In genomic region chr1:152880316-152880715, GRCh38 we compare ENCODE assay signal across 25 cellular contexts. TPM values are rescaled to one million over a fixed set of nuclear protein-coding genes. Genes with fewer than 3 reads are reported as not detected.
A peak's percentile ranks its signal among the peaks of the same experiment; 100 is the strongest.
DNase-seq lines count a peak whose midpoint lies in the region; ATAC-seq, FAIRE-seq and TF ChIP-seq lines count a peak whose summit lies in the region.
"Had no signal": no experiment of that assay in that cellular context is flagged by ENCODE, and none has a peak within 500 bp of the region (broad histone marks: within the 10 kb centered on the region; RNA-seq: fewer than 3 reads in every experiment).

No MANE protein-coding gene starts in this region.

- no peaks in the 10 kb centered on the region for H4K20me1 ChIP-seq in HepG2 (ENCODE audit: insufficient read depth, low read length)
- H4K20me1 ChIP-seq in mammary epithelial cell (ENCODE audit: insufficient read depth, low read length), result no peaks in the 10 kb centered on the region
- H4K20me1 ChIP-seq: BLaER1 treated with 17β-estradiol and CSF1 and Interleukin-3, amounts not matched to agents 10 nM and 100 nM had no signal

- H3K27me3 ChIP-seq in right lobe of liver (no peaks in the 10 kb centered on the region), HepG2 (ENCODE audit: control insufficient read depth in 1 of 2, insufficient read depth in 2 of 2, low read length in 2 of 2) (no peaks in the 10 kb centered on the region), mammary epithelial cell (ENCODE audit: insufficient read depth, low read length) (no peaks in the 10 kb centered on the region), esophagus squamous epithelium (no peaks in the 10 kb centered on the region), WERI-Rb-1 (ENCODE audit: insufficient read depth, low read depth, severe bottlenecking) (peaks cover 2% of the 10 kb centered on the region)
- H3K27me3 ChIP-seq: BLaER1 treated with 17β-estradiol and CSF1 and Interleukin-3, amounts not matched to agents 10 nM and 100 nM; SJSA1 had no signal

- no peak overlapping the region for H3K4me3 ChIP-seq in right lobe of liver
- H3K4me3 ChIP-seq in HepG2 (replicated peaks in 1 of 3; ENCODE audit: insufficient read depth in 1 of 3, low read depth in 2 of 3, low read length in 3 of 3), result no peak overlapping the region
- H3K4me3 ChIP-seq in mammary epithelial cell (replicated peaks in 1 of 3; ENCODE audit: insufficient read depth in 1 of 3, low read depth in 2 of 3, low read length in 3 of 3), result no peak overlapping the region
- no peak overlapping the region for H3K4me3 ChIP-seq in esophagus squamous epithelium
- H3K4me3 ChIP-seq in urinary bladder (ENCODE audit: low read depth, low read length), result no peak overlapping the region
- H3K4me3 ChIP-seq in WERI-Rb-1 (ENCODE audit: low read depth, low read length), result no peak overlapping the region
- H3K4me3 ChIP-seq: BLaER1 treated with 17β-estradiol and CSF1 and Interleukin-3, amounts not matched to agents 10 nM and 100 nM; SJSA1 had no signal

- H3K36me3 ChIP-seq in right lobe of liver (no peaks in the 10 kb centered on the region), HepG2 (replicated peaks in 1 of 2; ENCODE audit: control insufficient read depth in 1 of 2, insufficient read depth in 2 of 2, low read length in 2 of 2) (no peaks in the 10 kb centered on the region), mammary epithelial cell (ENCODE audit: insufficient read depth, low read length) (no peaks in the 10 kb centered on the region), esophagus squamous epithelium (no peaks in the 10 kb centered on the region), urinary bladder (ENCODE audit: insufficient read depth) (no peaks in the 10 kb centered on the region), WERI-Rb-1 (no peaks in the 10 kb centered on the region)
- H3K36me3 ChIP-seq: BLaER1 treated with 17β-estradiol and CSF1 and Interleukin-3, amounts not matched to agents 10 nM and 100 nM; SJSA1 had no signal

- TF ChIP-seq EP300 in HepG2 (IDR thresholded peaks at IDR 0.05; ENCODE audit: low read depth in 2 of 2, low read length in 2 of 2), result no peak
- TF ChIP-seq EP300 in HepG2 (CRISPR knock-in tag; IDR thresholded peaks at IDR 0.05; ENCODE audit: borderline replicate concordance), result no peak

- CTCF ChIA-PET in HepG2 (lab: Yijun Ruan, JAX; ENCODE audit: low intra/inter-chr PET ratio, low total read pairs), result no interaction called here
- CTCF ChIA-PET in mammary epithelial cell (lab: Charles Lee; ENCODE audit: low non-redundant PET), result no interaction called here

- H2AFZ ChIP-seq in HepG2 (ENCODE audit: low read length), result no peak overlapping the region
- peak overlapping the region; percentile 77 for H2AFZ ChIP-seq in mammary epithelial cell (ENCODE audit: low read depth, low read length)

- DNase-seq in right lobe of liver (no peak), HepG2 (ENCODE audit: low spot score) (no peak), mammary epithelial cell (peak; percentile 81), esophagus squamous epithelium (lab: John Stamatoyannopoulos, UW) (no peak), WERI-Rb-1 (no peak)
- no peak for DNase-seq in activated naive CD4-positive, alpha-beta T cell (lab: John Stamatoyannopoulos, UW)
- DNase-seq: 8988T; Caco-2; CD4-positive, alpha-beta memory T cell; DMS 273 treated with DMSO at 0.1 percent for 48 hours; H7; HFFc6; NCI-H1694; NCI-H2081; NCI-H2171 treated with DMSO at 0.1 percent for 48 hours; NCI-H524 treated with DMSO at 0.1 percent for 48 hours; NCI-H82 had no signal

- H3K27ac ChIP-seq in right lobe of liver, result peak overlapping the region in 2 of 3 donors; percentile 13 to 56
- H3K27ac ChIP-seq in HepG2 (ENCODE audit: extremely low read length, insufficient read depth, low read length), result no peak overlapping the region
- H3K27ac ChIP-seq in mammary epithelial cell (ENCODE audit: insufficient read depth, low read depth, low read length), result peak overlapping the region; percentile 41
- H3K27ac ChIP-seq in esophagus squamous epithelium, result peak overlapping the region; percentile 67 to 85 (median 80)
- peak overlapping the region; percentile 48 for H3K27ac ChIP-seq in urinary bladder (ENCODE audit: low read depth)
- no peak overlapping the region for H3K27ac ChIP-seq in WERI-Rb-1
- H3K27ac ChIP-seq: BLaER1 treated with 17β-estradiol and CSF1 and Interleukin-3, amounts not matched to agents 10 nM and 100 nM; SJSA1 had no signal

- WGBS in right lobe of liver (ENCODE audit: insufficient coverage, low coverage, low lambda C conversion rate, missing lambda C conversion rate), result 68% methylated on average over 3 of the region's 4 CpGs
- 51% methylated on average over 4 of the region's 4 CpGs for WGBS in HepG2 (ENCODE audit: low lambda C conversion rate)
- 38% methylated on average over 4 of the region's 4 CpGs for WGBS in mammary epithelial cell (ENCODE audit: low coverage, missing lambda C conversion rate)
- 37 to 46% methylated on average over 4 of the region's 4 CpGs for WGBS in esophagus squamous epithelium, 2 donors
- WGBS in urinary bladder, result 80% methylated on average over 4 of the region's 4 CpGs

- in situ Hi-C loops in HepG2 (cut with HindIII; ENCODE audit: extremely low pct_ligation_motif_present, low pct_unique_long_range_greater_than_20kb) (no loop called here), mammary epithelial cell (cut with MboI; ENCODE audit: low sequenced_read_pairs in 2 of 2) (no loop called here)

- intact Hi-C loops in right lobe of liver (cut with DNase I), result no loop called here
- intact Hi-C loops in HepG2 (cut with micrococcal nuclease; ENCODE audit: unreplicated experiment), result no loop called here
- intact Hi-C loops in mammary epithelial cell (cut with micrococcal nuclease), result loop anchor here (2.0 kb wide), 1 partner anchor 26 kb away; no protein-coding TSS in a partner anchor
- intact Hi-C loops in esophagus squamous epithelium (cut with DNase I), result no loop called here

- H3K4me1 ChIP-seq in right lobe of liver (peaks cover 0 to 34% (median 14%) of the 10 kb centered on the region in 4 donors), HepG2 (ENCODE audit: insufficient read depth, low read length) (peaks cover 6% of the 10 kb centered on the region), mammary epithelial cell (ENCODE audit: insufficient read depth, low read length) (peaks cover 46% of the 10 kb centered on the region), esophagus squamous epithelium (peaks cover 0 to 54% (median 15%) of the 10 kb centered on the region in 3 donors), urinary bladder (ENCODE audit: insufficient read depth) (no peaks in the 10 kb centered on the region)
- H3K4me1 ChIP-seq: Caco-2 had no signal

- no peak for FAIRE-seq in HepG2 (lab: Jason Lieb, UNC)

- TF ChIP-seq RAD21 in HepG2 (CRISPR knock-in tag; IDR thresholded peaks at IDR 0.05), result no peak

- BruUV-seq in HepG2 (replicated peaks; lab: Mats Ljungman, UMichigan) (no TSS peak), mammary epithelial cell (replicated peaks; lab: Mats Ljungman, UMichigan) (no TSS peak)

- H3K9me3 ChIP-seq in right lobe of liver (no peaks in the 10 kb centered on the region), HepG2 (ENCODE audit: low read length) (no peaks in the 10 kb centered on the region), mammary epithelial cell (replicated peaks; ENCODE audit: insufficient read depth, low read length) (no peaks in the 10 kb centered on the region), esophagus squamous epithelium (no peaks in the 10 kb centered on the region), WERI-Rb-1 (ENCODE audit: severe bottlenecking) (peaks cover 2% of the 10 kb centered on the region)
- H3K9me3 ChIP-seq: BLaER1 treated with 17β-estradiol and CSF1 and Interleukin-3, amounts not matched to agents 10 nM and 100 nM; Caco-2; SJSA1 had no signal

- H3K79me2 ChIP-seq in HepG2 (ENCODE audit: insufficient read depth, low read length) (no peaks in the 10 kb centered on the region), mammary epithelial cell (ENCODE audit: insufficient read depth, low read length) (no peaks in the 10 kb centered on the region)

- TF ChIP-seq CTCF in right lobe of liver (IDR thresholded peaks at IDR 0.05) (no peak), HepG2 (CRISPR knock-in tag; IDR thresholded peaks at IDR 0.05) (no peak), mammary epithelial cell (conservative IDR thresholded peaks at IDR 0.05 in 1 of 2, IDR thresholded peaks at IDR 0.05 in 1 of 2; ENCODE audit: extremely low read depth in 1 of 2, insufficient read depth in 1 of 2, low read depth in 1 of 2, low read length in 2 of 2) (no peak), esophagus squamous epithelium (IDR thresholded peaks at IDR 0.05) (no peak), WERI-Rb-1 (IDR thresholded peaks at IDR 0.05; ENCODE audit: low read depth, low read length) (no peak)

- ATAC-seq in right lobe of liver (peak in 3 of 4 donors; percentile 6 to 15 (median 8)), HepG2 (no peak), HG03159 (IDR thresholded peaks at IDR 0.05; ENCODE audit: unreplicated experiment) (no peak)
- ATAC-seq: Panc1, Right ventricle myocardium inferior had no signal

- no peak overlapping the region for H3K4me2 ChIP-seq in HepG2 (ENCODE audit: low read depth, low read length)
- peak overlapping the region; percentile 3 for H3K4me2 ChIP-seq in mammary epithelial cell (ENCODE audit: insufficient read depth, low read depth, low read length)
- H3K4me2 ChIP-seq: BLaER1 treated with 17β-estradiol and CSF1 and Interleukin-3, amounts not matched to agents 10 nM and 100 nM had no signal

- H3K9ac ChIP-seq in HepG2 (ENCODE audit: insufficient read depth, low read depth, low read length) (no peak overlapping the region), mammary epithelial cell (ENCODE audit: insufficient read depth, low read length) (no peak overlapping the region)
- H3K9ac ChIP-seq: BLaER1 treated with 17β-estradiol and CSF1 and Interleukin-3, amounts not matched to agents 10 nM and 100 nM had no signal

- dilution Hi-C loops in mammary epithelial cell (cut with HindIII; ENCODE audit: low sequenced_read_pairs), result no loop called here

- POLR2A ChIA-PET in HepG2 (lab: Yijun Ruan, JAX), result no interaction called here

- no peak for TF ChIP-seq POLR2A in right lobe of liver (IDR thresholded peaks at IDR 0.05)
- no peak for TF ChIP-seq POLR2A in HepG2 (IDR thresholded peaks at IDR 0.05; ENCODE audit: insufficient read depth in 1 of 2, low read depth in 2 of 2, low read length in 2 of 2)
- no peak for TF ChIP-seq POLR2A in esophagus squamous epithelium (IDR thresholded peaks at IDR 0.05)

RNA-seq across cellular contexts. Expression of gene SMCP, which starts 2.2 kb away (rescaled TPM):
- not detected for total RNA-seq in right lobe of liver
- total RNA-seq in HepG2 (2016; rRNA removed; fragmentation: Illumina TruSeq; extraction: Trizol), result not detected in 2 replicates
- not detected in 2 replicates for total RNA-seq in HepG2 (2016; cell fraction: cytosol; rRNA removed; fragmentation: Illumina TruSeq; extraction: Trizol; ENCODE audit: low read depth)
- total RNA-seq in HepG2 (2016; cell fraction: insoluble cytoplasmic fraction; rRNA removed; fragmentation: Illumina TruSeq; extraction: Trizol), result not detected in 2 replicates
- not detected in 2 replicates for total RNA-seq in HepG2 (2016; cell fraction: membrane; rRNA removed; fragmentation: Illumina TruSeq; extraction: Trizol)
- not detected in 2 replicates for total RNA-seq in HepG2 (2016; cell fraction: nucleus; rRNA removed; fragmentation: Illumina TruSeq; extraction: Trizol)
- polyA plus RNA-seq in HepG2 (2011; rRNA removed), result not detected in 2 replicates
- polyA plus RNA-seq in HepG2 (2011; cell fraction: cytosol; rRNA removed), result not detected in 2 replicates
- not detected in 2 replicates for polyA plus RNA-seq in HepG2 (2011; cell fraction: nucleus; rRNA removed)
- not detected in 2 replicates for polyA plus RNA-seq in HepG2 (2012)
- polyA plus RNA-seq in HepG2 (2016; cell fraction: cytosol; fragmentation: Illumina TruSeq; extraction: Trizol; ENCODE audit: low read depth), result not detected in 2 replicates
- not detected in 2 replicates for polyA plus RNA-seq in HepG2 (2016; cell fraction: insoluble cytoplasmic fraction; fragmentation: Illumina TruSeq; extraction: Trizol; ENCODE audit: low read depth)
- polyA plus RNA-seq in HepG2 (2016; cell fraction: membrane; fragmentation: Illumina TruSeq; extraction: Trizol; ENCODE audit: low read depth), result not detected in 2 replicates
- polyA plus RNA-seq in HepG2 (2016; cell fraction: nucleus; fragmentation: Illumina TruSeq; extraction: Trizol; ENCODE audit: insufficient read depth, low read depth), result not detected in 2 replicates
- polyA minus RNA-seq in HepG2 (2011; rRNA and poly(A)+ RNA removed; ENCODE audit: low replicate concordance), result not detected in 2 replicates
- polyA minus RNA-seq in HepG2 (2011; cell fraction: cytosol; rRNA and poly(A)+ RNA removed), result not detected in 2 replicates
- polyA minus RNA-seq in HepG2 (2011; cell fraction: nucleus; rRNA and poly(A)+ RNA removed), result not detected in 2 replicates
- not detected for total RNA-seq in mammary epithelial cell
- not detected for polyA plus RNA-seq in mammary epithelial cell
- not detected for polyA minus RNA-seq in mammary epithelial cell
- total RNA-seq in esophagus squamous epithelium, result not detected
- total RNA-seq in urinary bladder, result not detected
- not detected for polyA plus RNA-seq in urinary bladder
- total RNA-seq: Caco-2; CD4-positive, alpha-beta memory T cell; G401; H7; HFFc6; Right ventricle myocardium inferior; SJSA1 had no signal
- polyA plus RNA-seq: CD4-positive, alpha-beta memory T cell; IgD-negative memory B cell had no signal

RNA-seq across cellular contexts. Expression of gene LCE7A, which starts 20.5 kb away (rescaled TPM):
- total RNA-seq in right lobe of liver, result not detected
- total RNA-seq in HepG2 (2016; rRNA removed; fragmentation: Illumina TruSeq; extraction: Trizol), result not detected in 2 replicates
- not detected in 2 replicates for total RNA-seq in HepG2 (2016; cell fraction: cytosol; rRNA removed; fragmentation: Illumina TruSeq; extraction: Trizol; ENCODE audit: low read depth)
- not detected in 2 replicates for total RNA-seq in HepG2 (2016; cell fraction: insoluble cytoplasmic fraction; rRNA removed; fragmentation: Illumina TruSeq; extraction: Trizol)
- not detected in 2 replicates for total RNA-seq in HepG2 (2016; cell fraction: membrane; rRNA removed; fragmentation: Illumina TruSeq; extraction: Trizol)
- not detected in 2 replicates for total RNA-seq in HepG2 (2016; cell fraction: nucleus; rRNA removed; fragmentation: Illumina TruSeq; extraction: Trizol)
- polyA plus RNA-seq in HepG2 (2011; rRNA removed), result not detected in 2 replicates
- polyA plus RNA-seq in HepG2 (2011; cell fraction: cytosol; rRNA removed), result not detected in 2 replicates
- not detected in 2 replicates for polyA plus RNA-seq in HepG2 (2011; cell fraction: nucleus; rRNA removed)
- polyA plus RNA-seq in HepG2 (2012), result not detected in 2 replicates
- not detected in 2 replicates for polyA plus RNA-seq in HepG2 (2016; cell fraction: cytosol; fragmentation: Illumina TruSeq; extraction: Trizol; ENCODE audit: low read depth)
- not detected in 2 replicates for polyA plus RNA-seq in HepG2 (2016; cell fraction: insoluble cytoplasmic fraction; fragmentation: Illumina TruSeq; extraction: Trizol; ENCODE audit: low read depth)
- polyA plus RNA-seq in HepG2 (2016; cell fraction: membrane; fragmentation: Illumina TruSeq; extraction: Trizol; ENCODE audit: low read depth), result not detected in 2 replicates
- not detected in 2 replicates for polyA plus RNA-seq in HepG2 (2016; cell fraction: nucleus; fragmentation: Illumina TruSeq; extraction: Trizol; ENCODE audit: insufficient read depth, low read depth)
- polyA minus RNA-seq in HepG2 (2011; rRNA and poly(A)+ RNA removed; ENCODE audit: low replicate concordance), result not detected in 2 replicates
- polyA minus RNA-seq in HepG2 (2011; cell fraction: cytosol; rRNA and poly(A)+ RNA removed), result not detected in 2 replicates
- polyA minus RNA-seq in HepG2 (2011; cell fraction: nucleus; rRNA and poly(A)+ RNA removed), result not detected in 2 replicates
- not detected for total RNA-seq in mammary epithelial cell
- not detected for polyA plus RNA-seq in mammary epithelial cell
- not detected for polyA minus RNA-seq in mammary epithelial cell
- not detected for total RNA-seq in esophagus squamous epithelium
- total RNA-seq in urinary bladder, result not detected
- not detected for polyA plus RNA-seq in urinary bladder
- total RNA-seq: Caco-2; CD4-positive, alpha-beta memory T cell; G401; H7; HFFc6; Right ventricle myocardium inferior; SJSA1 had no signal
- polyA plus RNA-seq: CD4-positive, alpha-beta memory T cell; IgD-negative memory B cell had no signal

RNA-seq across cellular contexts. Expression of gene IVL, which starts 28.0 kb away (rescaled TPM):
- not detected for total RNA-seq in right lobe of liver
- total RNA-seq in HepG2 (2016; rRNA removed; fragmentation: Illumina TruSeq; extraction: Trizol), result not detected in 2 replicates
- total RNA-seq in HepG2 (2016; cell fraction: cytosol; rRNA removed; fragmentation: Illumina TruSeq; extraction: Trizol; ENCODE audit: low read depth), result not detected in 2 replicates
- not detected in 2 replicates for total RNA-seq in HepG2 (2016; cell fraction: insoluble cytoplasmic fraction; rRNA removed; fragmentation: Illumina TruSeq; extraction: Trizol)
- not detected in 2 replicates for total RNA-seq in HepG2 (2016; cell fraction: membrane; rRNA removed; fragmentation: Illumina TruSeq; extraction: Trizol)
- not detected in 2 replicates for total RNA-seq in HepG2 (2016; cell fraction: nucleus; rRNA removed; fragmentation: Illumina TruSeq; extraction: Trizol)
- not detected in 2 replicates for polyA plus RNA-seq in HepG2 (2011; rRNA removed)
- polyA plus RNA-seq in HepG2 (2011; cell fraction: cytosol; rRNA removed), result not detected in 2 replicates
- not detected in 2 replicates for polyA plus RNA-seq in HepG2 (2011; cell fraction: nucleus; rRNA removed)
- polyA plus RNA-seq in HepG2 (2012), result not detected in 2 replicates
- not detected in 2 replicates for polyA plus RNA-seq in HepG2 (2016; cell fraction: cytosol; fragmentation: Illumina TruSeq; extraction: Trizol; ENCODE audit: low read depth)
- not detected in 2 replicates for polyA plus RNA-seq in HepG2 (2016; cell fraction: insoluble cytoplasmic fraction; fragmentation: Illumina TruSeq; extraction: Trizol; ENCODE audit: low read depth)
- polyA plus RNA-seq in HepG2 (2016; cell fraction: membrane; fragmentation: Illumina TruSeq; extraction: Trizol; ENCODE audit: low read depth), result not detected in 2 replicates
- not detected in 2 replicates for polyA plus RNA-seq in HepG2 (2016; cell fraction: nucleus; fragmentation: Illumina TruSeq; extraction: Trizol; ENCODE audit: insufficient read depth, low read depth)
- polyA minus RNA-seq in HepG2 (2011; rRNA and poly(A)+ RNA removed; ENCODE audit: low replicate concordance), result not detected in 2 replicates
- not detected in 2 replicates for polyA minus RNA-seq in HepG2 (2011; cell fraction: cytosol; rRNA and poly(A)+ RNA removed)
- polyA minus RNA-seq in HepG2 (2011; cell fraction: nucleus; rRNA and poly(A)+ RNA removed), result not detected in 2 replicates
- total RNA-seq in mammary epithelial cell, result 10 to 100 TPM in 1 of 2 donors, under 1 TPM in 1; 0.50 to 19.1 TPM
- 21.5 TPM for polyA plus RNA-seq in mammary epithelial cell
- polyA minus RNA-seq in mammary epithelial cell, result 11.8 TPM
- 100 to 1,000 TPM; 155 to 336 (median 262) TPM for total RNA-seq in esophagus squamous epithelium
- total RNA-seq in urinary bladder, result 2.7 TPM
- 9.5 TPM for polyA plus RNA-seq in urinary bladder
- total RNA-seq: Caco-2; CD4-positive, alpha-beta memory T cell; G401; H7; HFFc6; Right ventricle myocardium inferior; SJSA1 had no signal
- polyA plus RNA-seq: CD4-positive, alpha-beta memory T cell; IgD-negative memory B cell had no signal

RNA-seq across cellular contexts. Expression of gene LCE6A, which starts 37.7 kb away (rescaled TPM):
- total RNA-seq in right lobe of liver (not detected), HepG2 (2016; rRNA removed; fragmentation: Illumina TruSeq; extraction: Trizol) (not detected in 2 replicates), mammary epithelial cell (not detected), esophagus squamous epithelium (not detected), urinary bladder (not detected)
- not detected in 2 replicates for total RNA-seq in HepG2 (2016; cell fraction: cytosol; rRNA removed; fragmentation: Illumina TruSeq; extraction: Trizol; ENCODE audit: low read depth)
- not detected in 2 replicates for total RNA-seq in HepG2 (2016; cell fraction: insoluble cytoplasmic fraction; rRNA removed; fragmentation: Illumina TruSeq; extraction: Trizol)
- total RNA-seq in HepG2 (2016; cell fraction: membrane; rRNA removed; fragmentation: Illumina TruSeq; extraction: Trizol), result not detected in 2 replicates
- total RNA-seq in HepG2 (2016; cell fraction: nucleus; rRNA removed; fragmentation: Illumina TruSeq; extraction: Trizol), result not detected in 2 replicates
- polyA plus RNA-seq in HepG2 (2011; rRNA removed) (not detected in 2 replicates), mammary epithelial cell (not detected), urinary bladder (not detected)
- not detected in 2 replicates for polyA plus RNA-seq in HepG2 (2011; cell fraction: cytosol; rRNA removed)
- polyA plus RNA-seq in HepG2 (2011; cell fraction: nucleus; rRNA removed), result not detected in 2 replicates
- polyA plus RNA-seq in HepG2 (2012), result not detected in 2 replicates
- polyA plus RNA-seq in HepG2 (2016; cell fraction: cytosol; fragmentation: Illumina TruSeq; extraction: Trizol; ENCODE audit: low read depth), result not detected in 2 replicates
- not detected in 2 replicates for polyA plus RNA-seq in HepG2 (2016; cell fraction: insoluble cytoplasmic fraction; fragmentation: Illumina TruSeq; extraction: Trizol; ENCODE audit: low read depth)
- polyA plus RNA-seq in HepG2 (2016; cell fraction: membrane; fragmentation: Illumina TruSeq; extraction: Trizol; ENCODE audit: low read depth), result not detected in 2 replicates
- not detected in 2 replicates for polyA plus RNA-seq in HepG2 (2016; cell fraction: nucleus; fragmentation: Illumina TruSeq; extraction: Trizol; ENCODE audit: insufficient read depth, low read depth)
- polyA minus RNA-seq in HepG2 (2011; rRNA and poly(A)+ RNA removed; ENCODE audit: low replicate concordance), result 0.28 TPM in 1 of 2 replicates, not detected in the other
- not detected in 2 replicates for polyA minus RNA-seq in HepG2 (2011; cell fraction: cytosol; rRNA and poly(A)+ RNA removed)
- not detected in 2 replicates for polyA minus RNA-seq in HepG2 (2011; cell fraction: nucleus; rRNA and poly(A)+ RNA removed)
- polyA minus RNA-seq in mammary epithelial cell, result not detected
- total RNA-seq: Caco-2; CD4-positive, alpha-beta memory T cell; G401; H7; HFFc6; Right ventricle myocardium inferior; SJSA1 had no signal
- polyA plus RNA-seq: CD4-positive, alpha-beta memory T cell; IgD-negative memory B cell had no signal

RNA-seq across cellular contexts. Expression of gene LCE1A, which starts 53.0 kb away (rescaled TPM):
- total RNA-seq in right lobe of liver (not detected), HepG2 (2016; rRNA removed; fragmentation: Illumina TruSeq; extraction: Trizol) (not detected in 2 replicates), mammary epithelial cell (not detected), esophagus squamous epithelium (not detected), urinary bladder (not detected)
- total RNA-seq in HepG2 (2016; cell fraction: cytosol; rRNA removed; fragmentation: Illumina TruSeq; extraction: Trizol; ENCODE audit: low read depth), result not detected in 2 replicates
- total RNA-seq in HepG2 (2016; cell fraction: insoluble cytoplasmic fraction; rRNA removed; fragmentation: Illumina TruSeq; extraction: Trizol), result not detected in 2 replicates
- not detected in 2 replicates for total RNA-seq in HepG2 (2016; cell fraction: membrane; rRNA removed; fragmentation: Illumina TruSeq; extraction: Trizol)
- total RNA-seq in HepG2 (2016; cell fraction: nucleus; rRNA removed; fragmentation: Illumina TruSeq; extraction: Trizol), result not detected in 2 replicates
- polyA plus RNA-seq in HepG2 (2011; rRNA removed) (not detected in 2 replicates), mammary epithelial cell (not detected), urinary bladder (not detected)
- not detected in 2 replicates for polyA plus RNA-seq in HepG2 (2011; cell fraction: cytosol; rRNA removed)
- polyA plus RNA-seq in HepG2 (2011; cell fraction: nucleus; rRNA removed), result not detected in 2 replicates
- polyA plus RNA-seq in HepG2 (2012), result not detected in 2 replicates
- not detected in 2 replicates for polyA plus RNA-seq in HepG2 (2016; cell fraction: cytosol; fragmentation: Illumina TruSeq; extraction: Trizol; ENCODE audit: low read depth)
- not detected in 2 replicates for polyA plus RNA-seq in HepG2 (2016; cell fraction: insoluble cytoplasmic fraction; fragmentation: Illumina TruSeq; extraction: Trizol; ENCODE audit: low read depth)
- not detected in 2 replicates for polyA plus RNA-seq in HepG2 (2016; cell fraction: membrane; fragmentation: Illumina TruSeq; extraction: Trizol; ENCODE audit: low read depth)
- polyA plus RNA-seq in HepG2 (2016; cell fraction: nucleus; fragmentation: Illumina TruSeq; extraction: Trizol; ENCODE audit: insufficient read depth, low read depth), result not detected in 2 replicates
- not detected in 2 replicates for polyA minus RNA-seq in HepG2 (2011; rRNA and poly(A)+ RNA removed; ENCODE audit: low replicate concordance)
- polyA minus RNA-seq in HepG2 (2011; cell fraction: cytosol; rRNA and poly(A)+ RNA removed), result not detected in 2 replicates
- not detected in 2 replicates for polyA minus RNA-seq in HepG2 (2011; cell fraction: nucleus; rRNA and poly(A)+ RNA removed)
- polyA minus RNA-seq in mammary epithelial cell, result not detected
- total RNA-seq: Caco-2; CD4-positive, alpha-beta memory T cell; G401; H7; HFFc6; Right ventricle myocardium inferior; SJSA1 had no signal
- polyA plus RNA-seq: CD4-positive, alpha-beta memory T cell; IgD-negative memory B cell had no signal

Comparison
In these comparisons a context has a peak if more than half of its experiments do, and no peak if none do; other contexts are left out.
1. ATAC-seq: peak in right lobe of liver (3 of 4); none in HepG2 (single experiment) and HG03159 (single experiment).
2. H3K27ac ChIP-seq: peak in right lobe of liver (2 of 3), mammary epithelial cell (single experiment), esophagus squamous epithelium (4 of 4) and urinary bladder (single experiment); none in HepG2 (single experiment) and WERI-Rb-1 (single experiment).
3. RNA of gene IVL, which starts 28.0 kb away (total RNA-seq): 155 to 336 TPM in esophagus squamous epithelium; 0.50 to 19.1 TPM in mammary epithelial cell, 2.7 TPM in urinary bladder (single experiment), not detected in right lobe of liver and not detected in HepG2; every median in the first group is over 4 times any median in the second.